In genomic region chr14:104080557-104081492, GRCh38 we compare ENCODE assay signal across 29 cellular contexts. TPM values are rescaled to one million over a fixed set of nuclear protein-coding genes. Genes with fewer than 3 reads are reported as not detected.
DNase-seq lines count a peak whose midpoint lies in the region; FAIRE-seq and TF ChIP-seq lines count a peak whose summit lies in the region.
"Had no signal": no experiment of that assay in that cellular context is flagged by ENCODE, and none has a peak within 500 bp of the region (broad histone marks: within the 10 kb centered on the region; RNA-seq: fewer than 3 reads in every experiment).

No MANE protein-coding gene starts in this region.

- peak overlapping the region; percentile 83; the same call in 1 of the 2 replicates for H4K8ac ChIP-seq in H1 (ENCODE audit: extremely low read depth, insufficient read depth, low read length)

- POLR2A ChIA-PET in H1 (lab: Charles Lee; ENCODE audit: partially characterized antibody) = no interaction called here

- no peaks in the 10 kb centered on the region for H3K79me2 ChIP-seq in H1 (ENCODE audit: control insufficient read depth in 1 of 2, insufficient read depth in 2 of 2, low read length in 2 of 2)

- H2AK5ac ChIP-seq in H1 (ENCODE audit: low read depth, low read length) = no peak overlapping the region

- no peak overlapping the region for H3K14ac ChIP-seq in H1 (ENCODE audit: insufficient read length)

- no peak for TF ChIP-seq RAD21 in H1 (IDR thresholded peaks at IDR 0.05 in 1 of 2, conservative IDR thresholded peaks at IDR 0.05 in 1 of 2; ENCODE audit: low read depth in 2 of 2, low read length in 2 of 2)

- H3K9ac ChIP-seq in H1 (replicated peaks in 1 of 4; ENCODE audit: extremely low read depth in 1 of 4, low read depth in 3 of 4, low read length in 3 of 4) = no peak overlapping the region
- H3K9ac ChIP-seq: KMS-11 had no signal

- H3K79me1 ChIP-seq in H1 (ENCODE audit: low read depth, low read length) = no peaks in the 10 kb centered on the region

- H3K9me3 ChIP-seq in H1 (ENCODE audit: insufficient read depth in 2 of 2, low read depth in 1 of 2, low read length in 1 of 2) = no peaks in the 10 kb centered on the region
- no peaks in the 10 kb centered on the region for H3K9me3 ChIP-seq in small intestine (ENCODE audit: control insufficient read depth, low read depth)
- H3K9me3 ChIP-seq: adrenal gland, prostate gland, tibial artery had no signal

- no peak overlapping the region for H2BK120ac ChIP-seq in H1 (replicated peaks; ENCODE audit: low read depth, low read length)

- H3K27me3 ChIP-seq in H1 (replicated peaks in 1 of 4; ENCODE audit: control insufficient read depth in 3 of 4, extremely low read depth in 1 of 4, insufficient read depth in 3 of 4, low read length in 3 of 4) = peaks cover 0 to under 1% (median 0%) of the 10 kb centered on the region in 4 experiments; a peak in 1 of 7 replicates
- no peaks in the 10 kb centered on the region for H3K27me3 ChIP-seq in small intestine (ENCODE audit: control insufficient read depth in 2 of 2, insufficient read depth in 2 of 2, low read length in 2 of 2)
- H3K27me3 ChIP-seq: adrenal gland had no signal

- H3K18ac ChIP-seq in H1 (ENCODE audit: extremely low read depth, low read length) = no peak overlapping the region

- H2BK5ac ChIP-seq in H1 (ENCODE audit: low read depth, low read length) = no peak overlapping the region

- TF ChIP-seq EP300 in H1 (IDR thresholded peaks at IDR 0.05; ENCODE audit: borderline replicate concordance in 1 of 2, low read depth in 2 of 2, low read length in 2 of 2) = no peak

- peaks cover 0 to 3% (median 0%) of the 10 kb centered on the region in 4 experiments; a peak in 2 of 7 replicates for H3K4me1 ChIP-seq in H1 (replicated peaks in 1 of 4; ENCODE audit: control insufficient read depth in 3 of 4, insufficient read depth in 4 of 4, low read length in 3 of 4)
- H3K4me1 ChIP-seq in small intestine (ENCODE audit: control insufficient read depth in 2 of 2, insufficient read depth in 1 of 2, low read depth in 1 of 2, low read length in 1 of 2) = peaks cover 0 to 7% of the 10 kb centered on the region in 2 donors

- H3K4ac ChIP-seq in H1 (replicated peaks; ENCODE audit: insufficient read length, low read depth, low read length) = no peak overlapping the region

- H3K36me3 ChIP-seq in H1 (ENCODE audit: control insufficient read depth in 2 of 4, insufficient read depth in 4 of 4, low read length in 3 of 4) = no peaks in the 10 kb centered on the region
- no peaks in the 10 kb centered on the region for H3K36me3 ChIP-seq in small intestine (ENCODE audit: control insufficient read depth in 2 of 2, insufficient read depth in 2 of 2, low read length in 2 of 2)
- H3K36me3 ChIP-seq: adrenal gland, prostate gland, tibial artery had no signal

- no peak overlapping the region for H3K27ac ChIP-seq in H1 (ENCODE audit: low read depth, low read length)
- H3K27ac ChIP-seq in small intestine (ENCODE audit: low read depth in 1 of 2, low read length in 1 of 2) = no peak overlapping the region
- H3K27ac ChIP-seq: adrenal gland, KMS-11, prostate gland, tibial artery had no signal

- no peak overlapping the region for H2BK12ac ChIP-seq in H1 (ENCODE audit: low read depth, low read length)

- no peak overlapping the region for H4K91ac ChIP-seq in H1 (replicated peaks; ENCODE audit: insufficient read length, low read length)

- H4K5ac ChIP-seq in H1 (ENCODE audit: insufficient read length, low read depth, low read length) = no peak overlapping the region

- H3K56ac ChIP-seq in H1 (replicated peaks; ENCODE audit: insufficient read length, low read depth, low read length) = no peak overlapping the region

- H2BK15ac ChIP-seq in H1 (ENCODE audit: low read length) = no peak overlapping the region

- DNase-seq in NCI-H2081 (lab: John Stamatoyannopoulos, UW) = peak; percentile 15 to 62
- DNase-seq in NCI-H2081 treated with DMSO at 0.1 percent for 48 hours (lab: John Stamatoyannopoulos, UW) = no peak
- DNase-seq in NCI-H1417 (lab: John Stamatoyannopoulos, UW) = peak in 2 of 3 experiments; percentile 57 to 82
- no peak for DNase-seq in H1 (ENCODE audit: low read depth in 1 of 2, low spot score in 2 of 2)
- DNase-seq in small intestine = peak; percentile 84
- no peak for DNase-seq in cerebellum (ENCODE audit: low spot score)
- no peak for DNase-seq in H4 (ENCODE audit: low spot score)
- DNase-seq in foreskin fibroblast = no peak
- DNase-seq: 8988T; activated CD4-positive, alpha-beta T cell treated with anti-CD3 and anti-CD28 coated beads for 1 hour; activated naive CD4-positive, alpha-beta T cell treated with Interleukin-2 at 50 U/mL for 16 hours; activated T-cell treated with anti-CD3 and anti-CD28 coated beads, Interleukin-2, amount 50 U/mL, for 72 hours; cortex of kidney; GDM1; GOT3; NCI-H1694 treated with DMSO at 0.1 percent for 48 hours; NCI-H446 treated with DMSO at 0.1 percent for 48 hours; stimulated activated naive CD8-positive, alpha-beta T cell treated with anti-CD3 and anti-CD28 coated beads, Interleukin-15, amount 100 ng/mL, for 72 hours; tibial artery had no signal

- TF ChIP-seq POLR2A in H1 (IDR thresholded peaks at IDR 0.05; ENCODE audit: control extremely low read depth in 1 of 2, low read depth in 2 of 2, low read length in 2 of 2) = no peak

- FAIRE-seq in H1 (lab: Jason Lieb, UNC) (no peak), small intestine (lab: Jason Lieb, UNC) (no peak)
- FAIRE-seq: bronchial epithelial cell, GM18507, HTR-8/SVneo, keratinocyte, RCC 7860 had no signal

- no peaks in the 10 kb centered on the region for H3K23me2 ChIP-seq in H1 (ENCODE audit: low read depth, low read length)

- H4K20me1 ChIP-seq in H1 (replicated peaks in 1 of 2; ENCODE audit: control insufficient read depth in 1 of 2, insufficient read depth in 2 of 2, low read length in 2 of 2) = no peaks in the 10 kb centered on the region

- TF ChIP-seq CTCF in H1 (IDR thresholded peaks at IDR 0.05; ENCODE audit: control extremely low read depth in 1 of 3, insufficient read depth in 1 of 3, low read depth in 1 of 3, low read length in 3 of 3) (no peak), foreskin fibroblast (IDR thresholded peaks at IDR 0.05; ENCODE audit: low read depth, low read length) (no peak)

- H3K4me3 ChIP-seq in H1 (ENCODE audit: extremely low read depth in 1 of 4, insufficient read depth in 2 of 4, low read depth in 3 of 4, low read length in 4 of 4) (no peak overlapping the region), small intestine (ENCODE audit: low read depth in 1 of 2, low read length in 2 of 2) (no peak overlapping the region), foreskin fibroblast (ENCODE audit: low read depth in 1 of 2, low read length in 2 of 2) (no peak overlapping the region)
- H3K4me3 ChIP-seq: adrenal gland, prostate gland, tibial artery had no signal

- WGBS in H1 (ENCODE audit: extremely low coverage in 1 of 2, insufficient coverage in 1 of 2, insufficient read length in 1 of 2, insufficient replicate concordance in 2 of 2, low coverage in 1 of 2, low lambda C conversion rate in 2 of 2, missing lambda C conversion rate in 1 of 2), 2 experiments = 92% methylated on average over 25 of the region's 26 CpGs; no CpG with 5 or more reads in 1 of the 2 experiments
- 60 to 81% (median 74%) methylated on average over 25 to 26 of the region's 26 CpGs for WGBS in small intestine, 3 donors

- no peak overlapping the region for H3K23ac ChIP-seq in H1 (ENCODE audit: insufficient read length)

- no peak overlapping the region for H3K4me2 ChIP-seq in H1 (ENCODE audit: insufficient read depth in 1 of 2, low read depth in 2 of 2, low read length in 2 of 2)
- H3K4me2 ChIP-seq: KMS-11 had no signal

- H2AFZ ChIP-seq in H1 (ENCODE audit: low read length) = no peak overlapping the region

- CTCF ChIA-PET in H1 (lab: Charles Lee; ENCODE audit: partially characterized antibody) = no interaction called here

- H2BK20ac ChIP-seq in H1 (ENCODE audit: low read length) = no peak overlapping the region

TF ChIP-seq in H1, 55 proteins besides CTCF, POLR2A, EP300 and RAD21 (continues in another document):
- TF ChIP-seq, protein P1, sequence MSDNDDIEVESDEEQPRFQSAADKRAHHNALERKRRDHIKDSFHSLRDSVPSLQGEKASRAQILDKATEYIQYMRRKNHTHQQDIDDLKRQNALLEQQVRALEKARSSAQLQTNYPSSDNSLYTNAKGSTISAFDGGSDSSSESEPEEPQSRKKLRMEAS (IDR thresholded peaks at IDR 0.05) = no peak

RNA-seq across cellular contexts. Expression of gene ASPG, which starts 4.7 kb away (rescaled TPM):
- 0.34 and 0.46 TPM in 2 replicates for total RNA-seq in H1 (2021; fragmentation: NEBNext Ultra II Directional; extraction: Animal tissue kit (Norgen Biotek cat#: 25700))
- polyA plus RNA-seq in H1 (2011; rRNA removed) = 0.59 and 0.89 TPM in 2 replicates
- polyA plus RNA-seq in H1 (2011; cell fraction: cytosol; rRNA removed) = 0.79 TPM
- polyA plus RNA-seq in H1 (2011; cell fraction: nucleus; rRNA removed) = 6.4 TPM
- polyA plus RNA-seq in H1 (2012, experiment 1 of 2) = 0.22 to 1.6 TPM (median 1.0 TPM) in 4 replicates
- 0.21 TPM for polyA plus RNA-seq in H1 (2012, experiment 2 of 2)
- polyA plus RNA-seq in H1 (2013, experiment 1 of 2) = 0.36 TPM
- 0.06 TPM for polyA plus RNA-seq in H1 (2013, experiment 2 of 2)
- polyA minus RNA-seq in H1 (2011; rRNA and poly(A)+ RNA removed) = 0.32 and 1.2 TPM in 2 replicates
- 1.3 TPM for polyA minus RNA-seq in H1 (2011; cell fraction: cytosol; rRNA and poly(A)+ RNA removed)
- 2.8 TPM for polyA minus RNA-seq in H1 (2011; cell fraction: nucleus; rRNA and poly(A)+ RNA removed)
- polyA plus RNA-seq in small intestine = 1 to 10 TPM in 2 of 3 donors, under 1 TPM in 1; 0.43 to 2.7 (median 1.9) TPM
- 0.45 TPM for total RNA-seq in cerebellum
- total RNA-seq in H4 (2014; rRNA removed; shearing (Covaris generic)) = not detected in 2 replicates
- total RNA-seq: activated CD8-positive, alpha-beta memory T cell treated with anti-CD3 and anti-CD28 coated beads for 36 hours; neural crest cell had no signal

RNA-seq across cellular contexts. Expression of gene KIF26A, which starts 57.6 kb away (rescaled TPM):
- total RNA-seq in H1 (2021; fragmentation: NEBNext Ultra II Directional; extraction: Animal tissue kit (Norgen Biotek cat#: 25700)) = 41.6 and 42.3 TPM in 2 replicates
- polyA plus RNA-seq in H1 (2011; rRNA removed) (11.5 and 25.9 TPM in 2 replicates), small intestine (1 to 10 TPM in 1 of 3 donors, under 1 TPM in 1, not detected in 1; 0.27 to 4.8 TPM)
- 18.3 TPM for polyA plus RNA-seq in H1 (2011; cell fraction: cytosol; rRNA removed)
- polyA plus RNA-seq in H1 (2011; cell fraction: nucleus; rRNA removed) = 49.7 TPM
- 14.7 to 22.6 TPM (median 20.0 TPM) in 4 replicates for polyA plus RNA-seq in H1 (2012, experiment 1 of 2)
- 16.2 TPM for polyA plus RNA-seq in H1 (2012, experiment 2 of 2)
- 13.6 TPM for polyA plus RNA-seq in H1 (2013, experiment 1 of 2)
- polyA plus RNA-seq in H1 (2013, experiment 2 of 2) = 12.8 TPM
- 2.8 and 6.1 TPM in 2 replicates for polyA minus RNA-seq in H1 (2011; rRNA and poly(A)+ RNA removed)
- 24.9 TPM for polyA minus RNA-seq in H1 (2011; cell fraction: cytosol; rRNA and poly(A)+ RNA removed)
- polyA minus RNA-seq in H1 (2011; cell fraction: nucleus; rRNA and poly(A)+ RNA removed) = 24.4 TPM
- total RNA-seq in cerebellum = 4.5 TPM
- 0.77 and 1.6 TPM in 2 replicates for total RNA-seq in H4 (2014; rRNA removed; shearing (Covaris generic))

Comparison
In these comparisons a context has a peak if more than half of its experiments do, and no peak if none do; other contexts are left out.
1. DNase-seq: peak in NCI-H2081 (2 of 2), NCI-H1417 (2 of 3) and small intestine (single experiment); none in NCI-H2081 treated with DMSO at 0.1 percent for 48 hours (single experiment), H1 (0 of 2), cerebellum (single experiment), H4 (single experiment) and foreskin fibroblast (0 of 2).